Comparison of ENCODE assay signal across 28 cellular contexts in the genomic region with DNA sequence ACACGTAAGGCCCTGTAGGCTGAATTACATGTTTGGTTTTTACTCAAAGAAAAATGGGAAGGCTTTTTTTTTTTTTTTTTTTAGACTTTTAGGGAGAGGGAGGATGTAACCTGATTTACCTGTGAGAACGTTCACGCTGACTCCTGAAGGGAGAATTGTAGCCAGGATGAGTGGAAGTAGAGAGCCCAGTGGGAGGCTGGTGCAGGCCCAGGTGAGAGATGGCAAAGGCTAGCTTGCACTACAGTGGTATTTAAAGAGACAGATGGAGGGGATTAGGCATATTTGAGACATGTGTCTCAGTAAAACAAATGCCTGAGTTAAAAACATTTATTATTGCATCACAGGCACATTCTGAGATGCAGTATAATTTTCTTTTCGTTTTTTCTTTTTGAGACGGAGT.
"Had no signal": no experiment of that assay in that cellular context is flagged by ENCODE, and none has a peak within 500 bp of the region (broad histone marks: within the 10 kb centered on the region; RNA-seq: fewer than 3 reads in every experiment).

No MANE protein-coding gene starts in this region.

- H3K27ac ChIP-seq: brain microvascular endothelial cell, colonic mucosa, epithelial cell of prostate, esophagus squamous epithelium, gastroesophageal sphincter, heart right ventricle, hepatocyte, WERI-Rb-1 had no signal

- H3K4me3 ChIP-seq: colonic mucosa, esophagus squamous epithelium, gastroesophageal sphincter, heart right ventricle, hepatocyte had no signal

- H3K79me2 ChIP-seq: hepatocyte had no signal

- DNase-seq: activated B cell treated with CpG ODN at 0.5 μM for 24 hours; activated CD4-positive, alpha-beta T cell treated with anti-CD3 and anti-CD28 coated beads for 48 hours; activated CD4-positive, alpha-beta T cell treated with anti-CD3 and anti-CD28 coated beads, Interleukin-2, amount 50 U/mL, for 1 hour; activated CD4-positive, alpha-beta T cell treated with anti-CD3 and anti-CD28 coated beads, Interleukin-2, amount 50 U/mL, for 48 hours; activated CD8-positive, alpha-beta memory T cell treated with anti-CD3 and anti-CD28 coated beads for 24 hours; activated CD8-positive, alpha-beta T cell treated with anti-CD3 and anti-CD28 coated beads for 36 hours; activated effector memory CD4-positive, alpha-beta T cell treated with Interleukin-2 at 50 U/mL for 16 hours; activated gamma-delta T cell treated with Interleukin-2 at 50 U/mL for 16 hours; activated naive CD4-positive, alpha-beta T cell treated with anti-CD3 and anti-CD28 coated beads, Interleukin-2, amount 50 U/mL, for 16 hours; activated naive CD4-positive, alpha-beta T cell treated with Interleukin-2 at 50 U/mL for 16 hours; activated T-cell treated with anti-CD3 and anti-CD28 coated beads, Interleukin-2, amount 50 U/mL, for 4 hours; amniotic stem cell; anterior cingulate cortex; brain microvascular endothelial cell; colonic mucosa; effector CD8-positive, alpha-beta T cell; esophagus squamous epithelium; foreskin melanocyte; heart right ventricle; T1000; WERI-Rb-1 had no signal

- H3K36me3 ChIP-seq: brain microvascular endothelial cell, colonic mucosa, esophagus squamous epithelium, gastroesophageal sphincter, heart right ventricle, WERI-Rb-1 had no signal

- ATAC-seq: activated CD4-positive, CD25-positive, alpha-beta regulatory T cell treated with anti-CD3 and anti-CD28 coated beads, Interleukin-2, amount 50 U/mL, for 24 hours; activated CD8-positive, alpha-beta T cell treated with anti-CD3 and anti-CD28 coated beads for 36 hours; activated T-cell treated with anti-CD3 and anti-CD28 coated beads, Interleukin-2, amount 50 U/mL, for 4 hours; activated T-helper 17 cell treated with anti-CD3 and anti-CD28 coated beads, Interleukin-2, amount 50 U/mL, for 72 hours; gastroesophageal sphincter; heart right ventricle had no signal

- H3K27me3 ChIP-seq: brain microvascular endothelial cell, colonic mucosa, esophagus squamous epithelium, gastroesophageal sphincter, heart right ventricle, hepatocyte had no signal

- H3K36me3 Mint-ChIP-seq: activated naive CD8-positive, alpha-beta T cell had no signal

- H3K27ac Mint-ChIP-seq: activated B cell treated with CpG ODN at 0.5 μM for 24 hours; activated CD8-positive, alpha-beta T cell treated with anti-CD3 and anti-CD28 coated beads for 36 hours; activated naive CD8-positive, alpha-beta T cell; activated T-helper 17 cell treated with anti-CD3 and anti-CD28 coated beads, Interleukin-2, amount 50 U/mL, for 72 hours had no signal

- H3K4me1 ChIP-seq: colonic mucosa, esophagus squamous epithelium, gastroesophageal sphincter had no signal

- H3K9me3 Mint-ChIP-seq: activated B cell treated with CpG ODN at 0.5 μM for 24 hours had no signal

- H3K27me3 Mint-ChIP-seq: activated B cell treated with CpG ODN at 0.5 μM for 24 hours; activated CD8-positive, alpha-beta T cell treated with anti-CD3 and anti-CD28 coated beads for 36 hours; activated naive CD8-positive, alpha-beta T cell; activated T-helper 17 cell treated with anti-CD3 and anti-CD28 coated beads, Interleukin-2, amount 50 U/mL, for 72 hours; central memory CD8-positive, alpha-beta T cell had no signal

- H3K4me3 Mint-ChIP-seq: activated B cell treated with CpG ODN at 0.5 μM for 24 hours; activated CD8-positive, alpha-beta T cell treated with anti-CD3 and anti-CD28 coated beads for 36 hours; activated naive CD8-positive, alpha-beta T cell; activated T-cell treated with anti-CD3 and anti-CD28 coated beads, Interleukin-2, amount 50 U/mL, for 4 hours; activated T-helper 17 cell treated with anti-CD3 and anti-CD28 coated beads, Interleukin-2, amount 50 U/mL, for 72 hours; central memory CD8-positive, alpha-beta T cell had no signal

- H3K4me1 Mint-ChIP-seq: activated B cell treated with CpG ODN at 0.5 μM for 24 hours; activated T-helper 17 cell treated with anti-CD3 and anti-CD28 coated beads, Interleukin-2, amount 50 U/mL, for 72 hours; central memory CD8-positive, alpha-beta T cell had no signal

- H3K4me2 ChIP-seq: hepatocyte had no signal

- H2AFZ ChIP-seq: hepatocyte had no signal
